ENCODE assay signal across 3 cellular contexts in the genomic region with DNA sequence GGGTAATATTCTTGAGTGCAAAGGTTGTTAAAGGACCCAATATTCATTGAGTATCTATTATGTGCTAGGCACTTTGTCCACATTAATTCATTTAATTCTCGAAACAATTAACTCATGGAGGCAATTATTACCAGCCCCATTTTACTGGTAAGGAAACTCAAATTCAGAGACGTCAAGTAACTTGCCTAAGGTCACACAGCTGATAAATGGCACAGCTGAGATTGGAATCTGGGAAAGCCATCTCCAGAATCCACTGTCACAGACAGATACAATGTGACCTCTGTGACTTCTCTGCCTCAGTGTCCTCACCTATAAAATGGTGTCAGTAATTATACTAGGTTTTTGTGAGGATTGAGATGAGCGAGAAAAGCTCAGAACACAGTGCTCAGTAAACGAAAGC.
TF ChIP-seq lines count a peak whose summit lies in the region.

No MANE protein-coding gene starts in this region.

TF ChIP-seq in HepG2, 621 proteins besides CTCF, POLR2A, EP300 and RAD21:
- no peak for TF ChIP-seq NR2F2 (IDR thresholded peaks at IDR 0.05; ENCODE audit: borderline replicate concordance, low read depth)
- TF ChIP-seq ZNF768 (CRISPR knock-in tag; IDR thresholded peaks at IDR 0.05), result peak; percentile 43; the same call in 1 of the 2 replicates

TF ChIP-seq in K562, 482 proteins besides CTCF, POLR2A, EP300 and RAD21:
- TF ChIP-seq BMI1 (IDR thresholded peaks at IDR 0.05; ENCODE audit: low read length) (no peak), U2AF1 (optimal IDR thresholded peaks at IDR 0.05; ENCODE audit: low read depth, low read length) (no peak), ZFP36 (IDR thresholded peaks at IDR 0.05; ENCODE audit: low read depth, low read length, partially characterized antibody) (peak; percentile 51), RBM25 (IDR thresholded peaks at IDR 0.05; ENCODE audit: low read depth, low read length, severe bottlenecking) (peak; percentile 82)

TF ChIP-seq in H1, 55 proteins besides CTCF, POLR2A, EP300 and RAD21:
- TF ChIP-seq KDM5A (IDR thresholded peaks at IDR 0.05; ENCODE audit: low read length), result no peak
- TF ChIP-seq KDM1A (IDR thresholded peaks at IDR 0.05; ENCODE audit: borderline replicate concordance, low read length), result peak; percentile 59; the same call in 1 of the 2 replicates
